In genomic region chr6:160462551-160463109, GRCh38 we compare ENCODE assay signal across 8 cellular contexts.
DNase-seq lines count a peak whose midpoint lies in the region; ATAC-seq and TF ChIP-seq lines count a peak whose summit lies in the region.

No MANE protein-coding gene starts in this region.

- peak; percentile 99 for ATAC-seq in GM19438 (IDR thresholded peaks at IDR 0.05; ENCODE audit: low read depth, unreplicated experiment)
- peak; percentile 99 for ATAC-seq in HG03469 (IDR thresholded peaks at IDR 0.05; ENCODE audit: unreplicated experiment)

- H3K27ac ChIP-seq in BLaER1 (no peak overlapping the region), esophagus muscularis mucosa (replicated peaks in 1 of 4) (no peak overlapping the region), stomach (no peak overlapping the region)

- H3K4me2 ChIP-seq in BLaER1 = peak overlapping the region; percentile 23; the same call in 1 of the 2 replicates

- H3K4me1 ChIP-seq in BLaER1 = peaks cover 12% of the 10 kb centered on the region
- no peaks in the 10 kb centered on the region for H3K4me1 ChIP-seq in esophagus muscularis mucosa
- H3K4me1 ChIP-seq in stomach = peaks cover 0 to 6% (median 2%) of the 10 kb centered on the region in 4 donors

- TF ChIP-seq POLR2A in esophagus muscularis mucosa (IDR thresholded peaks at IDR 0.05; ENCODE audit: low read depth) (no peak), stomach (IDR thresholded peaks at IDR 0.05) (no peak)

- 76% methylated on average over 3 of the region's 3 CpGs for WGBS in esophagus muscularis mucosa
- WGBS in stomach, 5 donors = 63 to 73% (median 70%) methylated on average over 3 of the region's 3 CpGs

- H3K9ac ChIP-seq in BLaER1 = no peak overlapping the region

- no peaks in the 10 kb centered on the region for H3K36me3 ChIP-seq in BLaER1
- no peaks in the 10 kb centered on the region for H3K36me3 ChIP-seq in esophagus muscularis mucosa
- no peaks in the 10 kb centered on the region for H3K36me3 ChIP-seq in stomach

- H3K4me3 ChIP-seq in BLaER1 = no peak overlapping the region
- no peak overlapping the region for H3K4me3 ChIP-seq in esophagus muscularis mucosa
- H3K4me3 ChIP-seq in stomach = no peak overlapping the region

- peaks cover 89% of the 10 kb centered on the region for H4K20me1 ChIP-seq in BLaER1

- peak; percentile 54 for DNase-seq in activated CD4-positive, CD25-positive, alpha-beta regulatory T cell treated with anti-CD3 and anti-CD28 coated beads, Interleukin-2, amount 50 U/mL, for 16 hours (ENCODE audit: low read depth, low spot score)
- DNase-seq in esophagus muscularis mucosa (ENCODE audit: extremely low spot score) (peak; percentile 77), stromal cell of bone marrow (ENCODE audit: low read depth) (peak; percentile 81), NCI-H1694 treated with DMSO at 0.1 percent for 48 hours (lab: John Stamatoyannopoulos, UW) (no peak), stomach (no peak)

- H3K9me3 ChIP-seq in BLaER1 (peaks cover 21% of the 10 kb centered on the region), esophagus muscularis mucosa (no peaks in the 10 kb centered on the region), stomach (no peaks in the 10 kb centered on the region)

- TF ChIP-seq EP300 in esophagus muscularis mucosa (IDR thresholded peaks at IDR 0.05) = no peak
- TF ChIP-seq EP300 in stomach (IDR thresholded peaks at IDR 0.05) = no peak

- TF ChIP-seq CTCF in esophagus muscularis mucosa (IDR thresholded peaks at IDR 0.05) (no peak), stomach (IDR thresholded peaks at IDR 0.05) (no peak)

- H3K27me3 ChIP-seq in BLaER1 (peaks cover 93% of the 10 kb centered on the region), esophagus muscularis mucosa (no peaks in the 10 kb centered on the region), stomach (no peaks in the 10 kb centered on the region)

- intact Hi-C loops in esophagus muscularis mucosa (cut with DNase I) (no loop called here), stomach (cut with DNase I; ENCODE audit: low total_unique reads) (no loop called here)

Comparison
In these comparisons a context has a peak if more than half of its experiments do, and no peak if none do; other contexts are left out.
1. DNase-seq: peak in activated CD4-positive, CD25-positive, alpha-beta regulatory T cell treated with anti-CD3 and anti-CD28 coated beads, Interleukin-2, amount 50 U/mL, for 16 hours (single experiment), esophagus muscularis mucosa (single experiment) and stromal cell of bone marrow (single experiment); none in NCI-H1694 treated with DMSO at 0.1 percent for 48 hours (single experiment) and stomach (single experiment).